18 cellular contexts compared by ENCODE assay signal in genomic region chr11:119324124-119324665, GRCh38. TPM values are rescaled to one million over a fixed set of nuclear protein-coding genes. Genes with fewer than 3 reads are reported as not detected.
DNase-seq lines count a peak whose midpoint lies in the region; ATAC-seq, FAIRE-seq and TF ChIP-seq lines count a peak whose summit lies in the region.
"Had no signal": no experiment of that assay in that cellular context is flagged by ENCODE, and none has a peak within 500 bp of the region (broad histone marks: within the 10 kb centered on the region; RNA-seq: fewer than 3 reads in every experiment).

No MANE protein-coding gene starts in this region.

- 30% methylated on average over 5 of the region's 5 CpGs for WGBS in HepG2 (ENCODE audit: low lambda C conversion rate)
- 53% methylated on average over 4 of the region's 5 CpGs for WGBS in right lobe of liver (ENCODE audit: insufficient coverage, low coverage, low lambda C conversion rate, missing lambda C conversion rate)

- FAIRE-seq in HepG2 (lab: Jason Lieb, UNC) = no peak

- no peak overlapping the region for H3K4me2 ChIP-seq in HepG2 (ENCODE audit: low read depth, low read length)
- H3K4me2 ChIP-seq: KMS-11 had no signal

- H3K79me2 ChIP-seq in HepG2 (ENCODE audit: insufficient read depth, low read length) = no peaks in the 10 kb centered on the region

- no peak for ATAC-seq in HepG2
- no peak for ATAC-seq in right lobe of liver
- no peak for ATAC-seq in HG02938 (IDR thresholded peaks at IDR 0.05; ENCODE audit: unreplicated experiment)
- no peak for ATAC-seq in GM18868 (IDR thresholded peaks at IDR 0.05; ENCODE audit: unreplicated experiment)

- no peak for TF ChIP-seq RAD21 in HepG2 (CRISPR knock-in tag; IDR thresholded peaks at IDR 0.05)

- TF ChIP-seq EP300 in HepG2 (IDR thresholded peaks at IDR 0.05; ENCODE audit: low read depth in 2 of 2, low read length in 2 of 2) (no peak), HepG2 (CRISPR knock-in tag; IDR thresholded peaks at IDR 0.05; ENCODE audit: borderline replicate concordance) (no peak)

- peak overlapping the region; percentile 61 for H2AFZ ChIP-seq in HepG2 (ENCODE audit: low read length)

- H3K36me3 ChIP-seq in HepG2 (replicated peaks in 1 of 2; ENCODE audit: control insufficient read depth in 1 of 2, insufficient read depth in 2 of 2, low read length in 2 of 2) = no peaks in the 10 kb centered on the region
- H3K36me3 ChIP-seq in right lobe of liver = no peaks in the 10 kb centered on the region
- H3K36me3 ChIP-seq in muscle layer of colon (ENCODE audit: insufficient read depth, low read length) = no peaks in the 10 kb centered on the region
- no peaks in the 10 kb centered on the region for H3K36me3 ChIP-seq in uterus
- H3K36me3 ChIP-seq: MG63 had no signal

- no peak overlapping the region for H3K27ac ChIP-seq in HepG2 (ENCODE audit: extremely low read length, insufficient read depth, low read length)
- no peak overlapping the region for H3K27ac ChIP-seq in right lobe of liver
- peak overlapping the region; percentile 63 for H3K27ac ChIP-seq in muscle layer of colon (ENCODE audit: low read depth, low read length)
- peak overlapping the region; percentile 67 to 93 for H3K27ac ChIP-seq in uterus
- H3K27ac ChIP-seq: KMS-11, RWPE1 had no signal

- TF ChIP-seq POLR2A in HepG2 (IDR thresholded peaks at IDR 0.05; ENCODE audit: insufficient read depth in 1 of 2, low read depth in 2 of 2, low read length in 2 of 2) (no peak), right lobe of liver (IDR thresholded peaks at IDR 0.05) (no peak), uterus (IDR thresholded peaks at IDR 0.05) (no peak)

- H3K27me3 ChIP-seq in HepG2 (ENCODE audit: control insufficient read depth in 1 of 2, insufficient read depth in 2 of 2, low read length in 2 of 2) (no peaks in the 10 kb centered on the region; a peak in 1 of 5 replicates), right lobe of liver (no peaks in the 10 kb centered on the region), muscle layer of colon (ENCODE audit: control insufficient read depth in 1 of 2, insufficient read depth in 2 of 2, low read length in 2 of 2) (no peaks in the 10 kb centered on the region), uterus (no peaks in the 10 kb centered on the region)
- H3K27me3 ChIP-seq: MG63 had no signal

- TF ChIP-seq CTCF in HepG2 (CRISPR knock-in tag; IDR thresholded peaks at IDR 0.05) (no peak), right lobe of liver (IDR thresholded peaks at IDR 0.05) (no peak), uterus (IDR thresholded peaks at IDR 0.05) (no peak)

- in situ Hi-C loops in HepG2 (cut with HindIII; ENCODE audit: extremely low pct_ligation_motif_present, low pct_unique_long_range_greater_than_20kb) = no loop called here

- no peaks in the 10 kb centered on the region for H4K20me1 ChIP-seq in HepG2 (ENCODE audit: insufficient read depth, low read length)

- no peaks in the 10 kb centered on the region for H3K9me3 ChIP-seq in HepG2 (ENCODE audit: low read length)
- H3K9me3 ChIP-seq in right lobe of liver = no peaks in the 10 kb centered on the region
- no peaks in the 10 kb centered on the region for H3K9me3 ChIP-seq in muscle layer of colon (ENCODE audit: low read length)
- H3K9me3 ChIP-seq in uterus = no peaks in the 10 kb centered on the region
- H3K9me3 ChIP-seq: MG63 had no signal

- peaks cover 51% of the 10 kb centered on the region for H3K4me1 ChIP-seq in HepG2 (ENCODE audit: insufficient read depth, low read length)
- peaks cover 0 to 10% (median 4%) of the 10 kb centered on the region in 4 donors for H3K4me1 ChIP-seq in right lobe of liver
- H3K4me1 ChIP-seq in muscle layer of colon (ENCODE audit: insufficient read depth, low read length) = peaks cover 30% of the 10 kb centered on the region
- peaks cover 0 to 6% of the 10 kb centered on the region in 2 donors for H3K4me1 ChIP-seq in uterus

- DNase-seq in HepG2 (ENCODE audit: low spot score) (no peak), right lobe of liver (no peak), NCI-H82 treated with DMSO at 0.1 percent for 48 hours (lab: John Stamatoyannopoulos, UW; ENCODE audit: unreplicated experiment) (peak; percentile 58), uterus (no peak)
- no peak for DNase-seq in stimulated activated CD4-positive, alpha-beta T cell treated with anti-CD3 and anti-CD28 coated beads, Interleukin-2, amount 100 ng/mL, for 24 hours
- DNase-seq: GDM1, NCI-H187 treated with DMSO at 0.1 percent for 48 hours, NCI-H524 treated with DMSO at 0.1 percent for 48 hours had no signal

- no TSS peak for BruUV-seq in HepG2 (replicated peaks; lab: Mats Ljungman, UMichigan)

- H3K4me3 ChIP-seq in HepG2 (replicated peaks in 1 of 3; ENCODE audit: insufficient read depth in 1 of 3, low read depth in 2 of 3, low read length in 3 of 3) = no peak overlapping the region
- H3K4me3 ChIP-seq in right lobe of liver = no peak overlapping the region
- no peak overlapping the region for H3K4me3 ChIP-seq in muscle layer of colon (ENCODE audit: low read depth in 1 of 2, low read length in 2 of 2)
- H3K4me3 ChIP-seq in uterus = no peak overlapping the region
- H3K4me3 ChIP-seq: MG63 had no signal

- POLR2A ChIA-PET in HepG2 (lab: Yijun Ruan, JAX) = no interaction called here

- intact Hi-C loops in HepG2 (cut with micrococcal nuclease; ENCODE audit: unreplicated experiment) (loop anchor here (10.0 kb wide), 1 partner anchor 119 kb away; the partner anchor contains the start of gene CBL), right lobe of liver (cut with DNase I) (no loop called here), uterus (cut with DNase I; ENCODE audit: low total_unique reads) (loop anchor here (5.0 kb wide), 1 partner anchor 117 kb away; the partner anchor contains the start of gene CBL)

- H3K9ac ChIP-seq in HepG2 (ENCODE audit: insufficient read depth, low read depth, low read length) (no peak overlapping the region), muscle layer of colon (ENCODE audit: low read length) (no peak overlapping the region)
- H3K9ac ChIP-seq: KMS-11 had no signal

- CTCF ChIA-PET in HepG2 (lab: Yijun Ruan, JAX; ENCODE audit: low intra/inter-chr PET ratio, low total read pairs) = no interaction called here

RNA-seq across cellular contexts. Expression of gene MCAM, which starts 7.3 kb away (rescaled TPM):
- total RNA-seq in HepG2 (2016; rRNA removed; fragmentation: Illumina TruSeq; extraction: Trizol) (5.9 and 15.2 TPM in 2 replicates), right lobe of liver (10 to 100 TPM in 4 of 6 experiments, 1 to 10 TPM in 2; 1.8 to 28.7 (median 12.5) TPM), uterus (100 to 1,000 TPM; 228 to 564 (median 354) TPM)
- 0.97 and 1.4 TPM in 2 replicates for total RNA-seq in HepG2 (2016; cell fraction: cytosol; rRNA removed; fragmentation: Illumina TruSeq; extraction: Trizol; ENCODE audit: low read depth)
- total RNA-seq in HepG2 (2016; cell fraction: insoluble cytoplasmic fraction; rRNA removed; fragmentation: Illumina TruSeq; extraction: Trizol) = 5.2 and 13.8 TPM in 2 replicates
- 2.5 and 3.3 TPM in 2 replicates for total RNA-seq in HepG2 (2016; cell fraction: membrane; rRNA removed; fragmentation: Illumina TruSeq; extraction: Trizol)
- 13.7 and 14.4 TPM in 2 replicates for total RNA-seq in HepG2 (2016; cell fraction: nucleus; rRNA removed; fragmentation: Illumina TruSeq; extraction: Trizol)
- 12.1 and 18.6 TPM in 2 replicates for polyA plus RNA-seq in HepG2 (2011; rRNA removed)
- polyA plus RNA-seq in HepG2 (2011; cell fraction: cytosol; rRNA removed) = 33.4 and 50.2 TPM in 2 replicates
- polyA plus RNA-seq in HepG2 (2011; cell fraction: nucleus; rRNA removed) = 24.8 and 27.5 TPM in 2 replicates
- polyA plus RNA-seq in HepG2 (2012) = 4.0 and 15.6 TPM in 2 replicates
- polyA plus RNA-seq in HepG2 (2016; cell fraction: cytosol; fragmentation: Illumina TruSeq; extraction: Trizol; ENCODE audit: low read depth) = 0.68 and 0.83 TPM in 2 replicates
- 3.9 and 5.4 TPM in 2 replicates for polyA plus RNA-seq in HepG2 (2016; cell fraction: insoluble cytoplasmic fraction; fragmentation: Illumina TruSeq; extraction: Trizol; ENCODE audit: low read depth)
- 1.1 and 2.3 TPM in 2 replicates for polyA plus RNA-seq in HepG2 (2016; cell fraction: membrane; fragmentation: Illumina TruSeq; extraction: Trizol; ENCODE audit: low read depth)
- polyA plus RNA-seq in HepG2 (2016; cell fraction: nucleus; fragmentation: Illumina TruSeq; extraction: Trizol; ENCODE audit: insufficient read depth, low read depth) = 18.8 and 20.4 TPM in 2 replicates
- 29.9 and 104 TPM in 2 replicates for polyA minus RNA-seq in HepG2 (2011; rRNA and poly(A)+ RNA removed; ENCODE audit: low replicate concordance)
- polyA minus RNA-seq in HepG2 (2011; cell fraction: cytosol; rRNA and poly(A)+ RNA removed) = 14.3 and 15.4 TPM in 2 replicates
- polyA minus RNA-seq in HepG2 (2011; cell fraction: nucleus; rRNA and poly(A)+ RNA removed) = 13.8 and 15.8 TPM in 2 replicates

RNA-seq across cellular contexts. Expression of gene RNF26, which starts 10.1 kb away (rescaled TPM):
- total RNA-seq in HepG2 (2016; rRNA removed; fragmentation: Illumina TruSeq; extraction: Trizol) (11.9 and 20.8 TPM in 2 replicates), right lobe of liver (10 to 100 TPM; 12.9 to 18.1 (median 15.1) TPM), uterus (10 to 100 TPM in 1 of 4 donors, 1 to 10 TPM in 3; 3.3 to 23.1 (median 6.8) TPM)
- 5.1 and 5.5 TPM in 2 replicates for total RNA-seq in HepG2 (2016; cell fraction: cytosol; rRNA removed; fragmentation: Illumina TruSeq; extraction: Trizol; ENCODE audit: low read depth)
- total RNA-seq in HepG2 (2016; cell fraction: insoluble cytoplasmic fraction; rRNA removed; fragmentation: Illumina TruSeq; extraction: Trizol) = 11.0 and 17.9 TPM in 2 replicates
- 25.7 and 27.9 TPM in 2 replicates for total RNA-seq in HepG2 (2016; cell fraction: membrane; rRNA removed; fragmentation: Illumina TruSeq; extraction: Trizol)
- total RNA-seq in HepG2 (2016; cell fraction: nucleus; rRNA removed; fragmentation: Illumina TruSeq; extraction: Trizol) = 16.9 and 17.9 TPM in 2 replicates
- polyA plus RNA-seq in HepG2 (2011; rRNA removed) = 26.3 and 28.8 TPM in 2 replicates
- 33.9 and 41.8 TPM in 2 replicates for polyA plus RNA-seq in HepG2 (2011; cell fraction: cytosol; rRNA removed)
- 21.0 and 21.5 TPM in 2 replicates for polyA plus RNA-seq in HepG2 (2011; cell fraction: nucleus; rRNA removed)
- 29.6 and 32.1 TPM in 2 replicates for polyA plus RNA-seq in HepG2 (2012)
- 16.4 and 19.4 TPM in 2 replicates for polyA plus RNA-seq in HepG2 (2016; cell fraction: cytosol; fragmentation: Illumina TruSeq; extraction: Trizol; ENCODE audit: low read depth)
- polyA plus RNA-seq in HepG2 (2016; cell fraction: insoluble cytoplasmic fraction; fragmentation: Illumina TruSeq; extraction: Trizol; ENCODE audit: low read depth) = 51.2 and 62.2 TPM in 2 replicates
- polyA plus RNA-seq in HepG2 (2016; cell fraction: membrane; fragmentation: Illumina TruSeq; extraction: Trizol; ENCODE audit: low read depth) = 61.9 and 66.3 TPM in 2 replicates
- polyA plus RNA-seq in HepG2 (2016; cell fraction: nucleus; fragmentation: Illumina TruSeq; extraction: Trizol; ENCODE audit: insufficient read depth, low read depth) = 50.4 and 51.8 TPM in 2 replicates
- 92.7 and 163 TPM in 2 replicates for polyA minus RNA-seq in HepG2 (2011; rRNA and poly(A)+ RNA removed; ENCODE audit: low replicate concordance)
- 34.6 and 35.6 TPM in 2 replicates for polyA minus RNA-seq in HepG2 (2011; cell fraction: cytosol; rRNA and poly(A)+ RNA removed)
- polyA minus RNA-seq in HepG2 (2011; cell fraction: nucleus; rRNA and poly(A)+ RNA removed) = 16.9 and 21.8 TPM in 2 replicates

RNA-seq across cellular contexts. Expression of gene C1QTNF5, which starts 16.5 kb away (rescaled TPM):
- 0.77 and 1.2 TPM in 2 replicates for total RNA-seq in HepG2 (2016; rRNA removed; fragmentation: Illumina TruSeq; extraction: Trizol)
- total RNA-seq in HepG2 (2016; cell fraction: cytosol; rRNA removed; fragmentation: Illumina TruSeq; extraction: Trizol; ENCODE audit: low read depth) = 0.26 and 0.40 TPM in 2 replicates
- 0.76 and 0.78 TPM in 2 replicates for total RNA-seq in HepG2 (2016; cell fraction: insoluble cytoplasmic fraction; rRNA removed; fragmentation: Illumina TruSeq; extraction: Trizol)
- total RNA-seq in HepG2 (2016; cell fraction: membrane; rRNA removed; fragmentation: Illumina TruSeq; extraction: Trizol) = 0.28 and 0.45 TPM in 2 replicates
- total RNA-seq in HepG2 (2016; cell fraction: nucleus; rRNA removed; fragmentation: Illumina TruSeq; extraction: Trizol) = 0.47 and 0.91 TPM in 2 replicates
- 0.86 TPM in 2 replicates for polyA plus RNA-seq in HepG2 (2011; rRNA removed)
- polyA plus RNA-seq in HepG2 (2011; cell fraction: cytosol; rRNA removed) = 0.91 and 1.1 TPM in 2 replicates
- polyA plus RNA-seq in HepG2 (2011; cell fraction: nucleus; rRNA removed) = 0.96 and 1.1 TPM in 2 replicates
- polyA plus RNA-seq in HepG2 (2012) = 0.19 and 0.53 TPM in 2 replicates
- 0.25 and 0.45 TPM in 2 replicates for polyA plus RNA-seq in HepG2 (2016; cell fraction: cytosol; fragmentation: Illumina TruSeq; extraction: Trizol; ENCODE audit: low read depth)
- 0.39 and 0.53 TPM in 2 replicates for polyA plus RNA-seq in HepG2 (2016; cell fraction: insoluble cytoplasmic fraction; fragmentation: Illumina TruSeq; extraction: Trizol; ENCODE audit: low read depth)
- polyA plus RNA-seq in HepG2 (2016; cell fraction: membrane; fragmentation: Illumina TruSeq; extraction: Trizol; ENCODE audit: low read depth) = 0.16 and 0.49 TPM in 2 replicates
- polyA plus RNA-seq in HepG2 (2016; cell fraction: nucleus; fragmentation: Illumina TruSeq; extraction: Trizol; ENCODE audit: insufficient read depth, low read depth) = 1.1 and 1.6 TPM in 2 replicates
- 0.94 TPM in 1 of 2 replicates, not detected in the other for polyA minus RNA-seq in HepG2 (2011; rRNA and poly(A)+ RNA removed; ENCODE audit: low replicate concordance)
- not detected in 2 replicates for polyA minus RNA-seq in HepG2 (2011; cell fraction: cytosol; rRNA and poly(A)+ RNA removed)
- not detected in 2 replicates for polyA minus RNA-seq in HepG2 (2011; cell fraction: nucleus; rRNA and poly(A)+ RNA removed)
- total RNA-seq in right lobe of liver = 1 to 10 TPM; 2.8 to 6.3 (median 4.8) TPM
- 10 to 100 TPM in 3 of 4 donors, 1 to 10 TPM in 1; 6.5 to 40.2 (median 35.7) TPM for total RNA-seq in uterus
- total RNA-seq: Calu3; CD4-positive, alpha-beta T cell; SK-MEL-5 had no signal

RNA-seq across cellular contexts. Expression of gene MFRP, which starts 22.3 kb away (rescaled TPM):
- total RNA-seq in HepG2 (2016; rRNA removed; fragmentation: Illumina TruSeq; extraction: Trizol) = not detected in 2 replicates
- total RNA-seq in HepG2 (2016; cell fraction: cytosol; rRNA removed; fragmentation: Illumina TruSeq; extraction: Trizol; ENCODE audit: low read depth) = not detected in 2 replicates
- not detected in 2 replicates for total RNA-seq in HepG2 (2016; cell fraction: insoluble cytoplasmic fraction; rRNA removed; fragmentation: Illumina TruSeq; extraction: Trizol)
- not detected in 2 replicates for total RNA-seq in HepG2 (2016; cell fraction: membrane; rRNA removed; fragmentation: Illumina TruSeq; extraction: Trizol)
- total RNA-seq in HepG2 (2016; cell fraction: nucleus; rRNA removed; fragmentation: Illumina TruSeq; extraction: Trizol) = not detected in 2 replicates
- not detected in 2 replicates for polyA plus RNA-seq in HepG2 (2011; rRNA removed)
- not detected in 2 replicates for polyA plus RNA-seq in HepG2 (2011; cell fraction: cytosol; rRNA removed)
- not detected in 2 replicates for polyA plus RNA-seq in HepG2 (2011; cell fraction: nucleus; rRNA removed)
- not detected in 2 replicates for polyA plus RNA-seq in HepG2 (2012)
- polyA plus RNA-seq in HepG2 (2016; cell fraction: cytosol; fragmentation: Illumina TruSeq; extraction: Trizol; ENCODE audit: low read depth) = not detected in 2 replicates
- not detected in 2 replicates for polyA plus RNA-seq in HepG2 (2016; cell fraction: insoluble cytoplasmic fraction; fragmentation: Illumina TruSeq; extraction: Trizol; ENCODE audit: low read depth)
- polyA plus RNA-seq in HepG2 (2016; cell fraction: membrane; fragmentation: Illumina TruSeq; extraction: Trizol; ENCODE audit: low read depth) = not detected in 2 replicates
- not detected in 2 replicates for polyA plus RNA-seq in HepG2 (2016; cell fraction: nucleus; fragmentation: Illumina TruSeq; extraction: Trizol; ENCODE audit: insufficient read depth, low read depth)
- not detected in 2 replicates for polyA minus RNA-seq in HepG2 (2011; rRNA and poly(A)+ RNA removed; ENCODE audit: low replicate concordance)
- not detected in 2 replicates for polyA minus RNA-seq in HepG2 (2011; cell fraction: cytosol; rRNA and poly(A)+ RNA removed)
- polyA minus RNA-seq in HepG2 (2011; cell fraction: nucleus; rRNA and poly(A)+ RNA removed) = not detected in 2 replicates
- total RNA-seq in right lobe of liver = not detected
- total RNA-seq in uterus = under 1 TPM in 2 of 4 donors, not detected in 2; 0.07 to 0.26 TPM
- total RNA-seq: Calu3; CD4-positive, alpha-beta T cell; H9; SK-MEL-5 had no signal

RNA-seq across cellular contexts. Expression of gene USP2, which starts 57.3 kb away (rescaled TPM):
- 6.0 and 7.2 TPM in 2 replicates for total RNA-seq in HepG2 (2016; rRNA removed; fragmentation: Illumina TruSeq; extraction: Trizol)
- 1.1 and 1.7 TPM in 2 replicates for total RNA-seq in HepG2 (2016; cell fraction: cytosol; rRNA removed; fragmentation: Illumina TruSeq; extraction: Trizol; ENCODE audit: low read depth)
- 6.5 and 7.1 TPM in 2 replicates for total RNA-seq in HepG2 (2016; cell fraction: insoluble cytoplasmic fraction; rRNA removed; fragmentation: Illumina TruSeq; extraction: Trizol)
- total RNA-seq in HepG2 (2016; cell fraction: membrane; rRNA removed; fragmentation: Illumina TruSeq; extraction: Trizol) = 5.7 and 5.9 TPM in 2 replicates
- total RNA-seq in HepG2 (2016; cell fraction: nucleus; rRNA removed; fragmentation: Illumina TruSeq; extraction: Trizol) = 5.8 and 7.8 TPM in 2 replicates
- polyA plus RNA-seq in HepG2 (2011; rRNA removed) = 2.5 and 3.2 TPM in 2 replicates
- 2.2 TPM in 2 replicates for polyA plus RNA-seq in HepG2 (2011; cell fraction: cytosol; rRNA removed)
- polyA plus RNA-seq in HepG2 (2011; cell fraction: nucleus; rRNA removed) = 4.4 and 4.7 TPM in 2 replicates
- polyA plus RNA-seq in HepG2 (2012) = 2.5 and 3.0 TPM in 2 replicates
- 1.1 and 1.3 TPM in 2 replicates for polyA plus RNA-seq in HepG2 (2016; cell fraction: cytosol; fragmentation: Illumina TruSeq; extraction: Trizol; ENCODE audit: low read depth)
- polyA plus RNA-seq in HepG2 (2016; cell fraction: insoluble cytoplasmic fraction; fragmentation: Illumina TruSeq; extraction: Trizol; ENCODE audit: low read depth) = 7.6 and 11.3 TPM in 2 replicates
- polyA plus RNA-seq in HepG2 (2016; cell fraction: membrane; fragmentation: Illumina TruSeq; extraction: Trizol; ENCODE audit: low read depth) = 4.1 and 4.2 TPM in 2 replicates
- polyA plus RNA-seq in HepG2 (2016; cell fraction: nucleus; fragmentation: Illumina TruSeq; extraction: Trizol; ENCODE audit: insufficient read depth, low read depth) = 22.1 and 23.0 TPM in 2 replicates
- polyA minus RNA-seq in HepG2 (2011; rRNA and poly(A)+ RNA removed; ENCODE audit: low replicate concordance) = 5.4 and 5.9 TPM in 2 replicates
- 4.0 and 5.4 TPM in 2 replicates for polyA minus RNA-seq in HepG2 (2011; cell fraction: cytosol; rRNA and poly(A)+ RNA removed)
- 2.4 and 5.7 TPM in 2 replicates for polyA minus RNA-seq in HepG2 (2011; cell fraction: nucleus; rRNA and poly(A)+ RNA removed)
- 10 to 100 TPM in 2 of 6 experiments, 1 to 10 TPM in 4; 1.3 to 25.9 (median 4.6) TPM for total RNA-seq in right lobe of liver
- total RNA-seq in uterus = 10 to 100 TPM in 1 of 4 donors, 1 to 10 TPM in 1, under 1 TPM in 1, not detected in 1; 0.29 to 28.2 (median 2.1) TPM

Comparison
In these comparisons a context has a peak if more than half of its experiments do, and no peak if none do; other contexts are left out.
1. intact Hi-C loops: an anchor here in HepG2 (10.0 kb wide) and uterus (5.0 kb wide); none called in right lobe of liver.
2. H3K27ac ChIP-seq: peak in muscle layer of colon (single experiment) and uterus (2 of 2); none in HepG2 (single experiment) and right lobe of liver (0 of 3).
3. RNA of gene MCAM, which starts 7.3 kb away (total RNA-seq): 228 to 564 TPM in uterus; 0.97 to 15.2 TPM in HepG2 and 1.8 to 28.7 TPM in right lobe of liver; every median in the first group is over 4 times any median in the second.